ENCODE assay signal across 28 cellular contexts in the genomic region with DNA sequence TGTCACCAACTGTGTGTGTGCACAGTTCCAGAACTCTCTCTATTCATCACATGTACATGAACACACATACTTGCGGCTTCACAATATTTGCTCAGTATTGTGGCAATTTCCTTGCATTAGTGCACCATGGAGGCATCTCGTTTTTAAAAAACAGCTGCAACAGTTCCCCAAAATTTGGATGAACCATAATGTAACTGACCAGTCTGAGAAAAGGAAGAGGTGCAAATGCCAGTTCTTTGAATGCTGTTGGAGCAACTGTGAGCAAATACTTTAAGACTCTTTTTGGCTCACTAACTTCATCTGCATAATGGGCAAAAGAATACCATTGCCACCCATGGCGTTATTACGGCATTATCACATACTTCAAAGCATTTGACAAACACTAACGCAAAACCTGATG.
"Had no signal": no experiment of that assay in that cellular context is flagged by ENCODE, and none has a peak within 500 bp of the region (broad histone marks: within the 10 kb centered on the region; RNA-seq: fewer than 3 reads in every experiment).

No MANE protein-coding gene starts in this region.

- H3K36me3 ChIP-seq: ovary, right lobe of liver, sigmoid colon, stomach, thoracic aorta, thyroid gland, tibial nerve, upper lobe of left lung, vagina had no signal

- H3K79me2 ChIP-seq: parathyroid adenoma had no signal

- H3K4me3 ChIP-seq: ovary, psoas muscle, right lobe of liver, sigmoid colon, stomach, thoracic aorta, thyroid gland, tibial nerve, upper lobe of left lung, vagina had no signal

- H3K9ac ChIP-seq: parathyroid adenoma had no signal

- DNase-seq: naive thymus-derived CD4-positive, alpha-beta T cell; natural killer cell; occipital lobe; ovary; posterior cingulate gyrus; psoas muscle; right cardiac atrium; right lobe of liver; sigmoid colon; small intestine; stimulated activated CD4-positive, alpha-beta T cell treated with anti-CD3 and anti-CD28 coated beads, Interleukin-15, amount 100 ng/mL, for 24 hours; stimulated activated CD4-positive, alpha-beta T cell treated with anti-CD3 and anti-CD28 coated beads, Interleukin-2, amount 100 ng/mL, for 24 hours; stimulated activated CD4-positive, alpha-beta T cell treated with anti-CD3 and anti-CD28 coated beads, Interleukin-2, amount 100 ng/mL, for 48 hours; stimulated activated CD4-positive, alpha-beta T cell treated with anti-CD3 and anti-CD28 coated beads, Interleukin-4, amount 100 ng/mL, for 24 hours; stimulated activated naive B cell treated with anti-CD40 and anti-IgM and Interleukin-4, amounts not matched to agents 10 μg/mL and 1 μg/mL and 100 μg/mL, for 72 hours; stimulated activated naive CD4-positive, alpha-beta T cell treated with Interleukin-2 at 50 U/mL for 16 hours; stomach; thyroid gland; trophoblast cell; upper lobe of left lung had no signal

- H3K27me3 ChIP-seq: ovary, right lobe of liver, sigmoid colon, stomach, thyroid gland, tibial nerve, upper lobe of left lung, vagina had no signal

- H3K36me3 Mint-ChIP-seq: naive thymus-derived CD4-positive, alpha-beta T cell; natural killer cell; stimulated activated effector memory CD8-positive, alpha-beta T cell treated with anti-CD3 and anti-CD28 coated beads, Interleukin-12 subunit alpha, Interleukin-12 subunit beta, amount 100 ng/mL, for 72 hours; stimulated activated naive B cell treated with anti-CD40 and anti-IgM and Interleukin-4, amounts not matched to agents 10 μg/mL and 1 μg/mL and 100 μg/mL, for 72 hours had no signal

- H3K4me3 Mint-ChIP-seq: naive thymus-derived CD4-positive, alpha-beta T cell; natural killer cell; nephron; stimulated activated effector memory CD8-positive, alpha-beta T cell treated with anti-CD3 and anti-CD28 coated beads, Interleukin-12 subunit alpha, Interleukin-12 subunit beta, amount 100 ng/mL, for 72 hours; stimulated activated naive B cell treated with anti-CD40 and anti-IgM and Interleukin-4, amounts not matched to agents 10 μg/mL and 1 μg/mL and 100 μg/mL, for 72 hours; stimulated activated naive CD8-positive, alpha-beta T cell treated with anti-CD3 and anti-CD28 coated beads, Interleukin-15, Interleukin-2, amounts not matched to agents 100 ng/mL and 50 ng/mL, for 24 hours had no signal

- H3K27ac ChIP-seq: ovary, parathyroid adenoma, psoas muscle, right lobe of liver, sigmoid colon, stomach, thoracic aorta, thyroid gland, tibial nerve, upper lobe of left lung, vagina had no signal

- H3K9me3 ChIP-seq: ovary, psoas muscle, right lobe of liver, sigmoid colon, stomach, thoracic aorta, thyroid gland, tibial nerve, upper lobe of left lung, vagina had no signal

- H3K4me1 ChIP-seq: parathyroid adenoma, right lobe of liver, stomach, vagina had no signal

- ATAC-seq: naive thymus-derived CD4-positive, alpha-beta T cell; natural killer cell; psoas muscle; right cardiac atrium; right lobe of liver; stimulated activated effector memory CD8-positive, alpha-beta T cell treated with anti-CD3 and anti-CD28 coated beads, Interleukin-12 subunit alpha, Interleukin-12 subunit beta, amount 100 ng/mL, for 72 hours; stimulated activated naive B cell treated with anti-CD40 and anti-IgM and Interleukin-4, amounts not matched to agents 10 μg/mL and 1 μg/mL and 100 μg/mL, for 72 hours had no signal

- H3K27ac Mint-ChIP-seq: naive thymus-derived CD4-positive, alpha-beta T cell; natural killer cell; nephron; progenitor cell of endocrine pancreas; stimulated activated effector memory CD8-positive, alpha-beta T cell treated with anti-CD3 and anti-CD28 coated beads, Interleukin-12 subunit alpha, Interleukin-12 subunit beta, amount 100 ng/mL, for 72 hours; stimulated activated naive B cell treated with anti-CD40 and anti-IgM and Interleukin-4, amounts not matched to agents 10 μg/mL and 1 μg/mL and 100 μg/mL, for 72 hours; stimulated activated naive CD8-positive, alpha-beta T cell treated with anti-CD3 and anti-CD28 coated beads, Interleukin-15, Interleukin-2, amounts not matched to agents 100 ng/mL and 50 ng/mL, for 24 hours had no signal

- H3K4me1 Mint-ChIP-seq: naive thymus-derived CD4-positive, alpha-beta T cell; natural killer cell; stimulated activated effector memory CD8-positive, alpha-beta T cell treated with anti-CD3 and anti-CD28 coated beads, Interleukin-12 subunit alpha, Interleukin-12 subunit beta, amount 100 ng/mL, for 72 hours had no signal

- H3K9me3 Mint-ChIP-seq: naive thymus-derived CD4-positive, alpha-beta T cell; natural killer cell; nephron; stimulated activated effector memory CD8-positive, alpha-beta T cell treated with anti-CD3 and anti-CD28 coated beads, Interleukin-12 subunit alpha, Interleukin-12 subunit beta, amount 100 ng/mL, for 72 hours; stimulated activated naive B cell treated with anti-CD40 and anti-IgM and Interleukin-4, amounts not matched to agents 10 μg/mL and 1 μg/mL and 100 μg/mL, for 72 hours; stimulated activated naive CD8-positive, alpha-beta T cell treated with anti-CD3 and anti-CD28 coated beads, Interleukin-15, Interleukin-2, amounts not matched to agents 100 ng/mL and 50 ng/mL, for 24 hours had no signal

- H2AFZ ChIP-seq: parathyroid adenoma had no signal
